ENCODE assay signal across 11 cellular contexts in genomic region chr10:34861293-34862004, GRCh38. TPM values are rescaled to one million over a fixed set of nuclear protein-coding genes. Genes with fewer than 3 reads are reported as not detected.
DNase-seq lines count a peak whose midpoint lies in the region; ATAC-seq and TF ChIP-seq lines count a peak whose summit lies in the region.
"Had no signal": no experiment of that assay in that cellular context is flagged by ENCODE, and none has a peak within 500 bp of the region (broad histone marks: within the 10 kb centered on the region; RNA-seq: fewer than 3 reads in every experiment).

No MANE protein-coding gene starts in this region.

- H3K27me3 ChIP-seq in foreskin keratinocyte: no peaks in the 10 kb centered on the region

- H3K27ac ChIP-seq in VCaP (peak overlapping the region; percentile 23; the same call in 1 of the 2 replicates), foreskin keratinocyte (no peak overlapping the region)

- no peak overlapping the region for H3K4me3 Mint-ChIP-seq in nephron

- ATAC-seq in foreskin keratinocyte (no peak), HG03460 (IDR thresholded peaks at IDR 0.05; ENCODE audit: unreplicated experiment) (no peak), GM19397 (IDR thresholded peaks at IDR 0.05; ENCODE audit: unreplicated experiment) (no peak)

- H3K27me3 Mint-ChIP-seq in nephron (ENCODE audit: low read depth): no peaks in the 10 kb centered on the region

- no peak for TF ChIP-seq CTCF in VCaP (conservative IDR thresholded peaks at IDR 0.05)
- TF ChIP-seq CTCF in nephron (IDR thresholded peaks at IDR 0.05; ENCODE audit: unreplicated experiment in 3 of 3): no peak
- no peak for TF ChIP-seq CTCF in foreskin keratinocyte (conservative IDR thresholded peaks at IDR 0.05)
- no peak for TF ChIP-seq CTCF in GM10266 (IDR thresholded peaks at IDR 0.05; ENCODE audit: control insufficient read depth, insufficient read depth, low read depth, missing control alignments)

- no peaks in the 10 kb centered on the region for H3K9me3 Mint-ChIP-seq in nephron

- peaks cover 6% of the 10 kb centered on the region for H3K4me1 ChIP-seq in foreskin keratinocyte

- H3K4me1 Mint-ChIP-seq in nephron: peaks cover 23% of the 10 kb centered on the region

- DNase-seq in DMS153 (lab: John Stamatoyannopoulos, UW) (peak; percentile 69), NCI-H1436 treated with DMSO at 0.1 percent for 48 hours (lab: John Stamatoyannopoulos, UW) (peak; percentile 81), foreskin keratinocyte (no peak), GM10266 (ENCODE audit: extremely low spot score) (no peak)
- DNase-seq: activated CD8-positive, alpha-beta memory T cell treated with anti-CD3 and anti-CD28 coated beads, Interleukin-2, amount 50 U/mL, for 4 hours; Calu3; stimulated activated CD8-positive, alpha-beta memory T cell treated with anti-CD3 and anti-CD28 coated beads, Interleukin-4, amount 100 ng/mL, for 48 hours had no signal

- no peaks in the 10 kb centered on the region for H3K36me3 Mint-ChIP-seq in nephron (ENCODE audit: low read depth)

- peak overlapping the region in 2 of 3 experiments; percentile 52 to 65 for H3K27ac Mint-ChIP-seq in nephron

RNA-seq across cellular contexts. Expression of gene PARD3, which starts 46.4 kb away (rescaled TPM):
- total RNA-seq in foreskin keratinocyte: 65.4 and 69.5 TPM in 2 replicates
- polyA plus RNA-seq in foreskin keratinocyte: 25.6 and 29.2 TPM in 2 replicates

Comparison
In these comparisons a context has a peak if more than half of its experiments do, and no peak if none do; other contexts are left out.
1. DNase-seq: peak in DMS153 (single experiment) and NCI-H1436 treated with DMSO at 0.1 percent for 48 hours (single experiment); none in foreskin keratinocyte (0 of 2) and GM10266 (single experiment).